ENCODE assay signal across 22 cellular contexts in genomic region chr12:62543324-62543723, GRCh38.
DNase-seq lines count a peak whose midpoint lies in the region; ATAC-seq, FAIRE-seq and TF ChIP-seq lines count a peak whose summit lies in the region.
"Had no signal": no experiment of that assay in that cellular context is flagged by ENCODE, and none has a peak within 500 bp of the region (broad histone marks: within the 10 kb centered on the region; RNA-seq: fewer than 3 reads in every experiment).

No MANE protein-coding gene starts in this region.

- no peak for TF ChIP-seq POLR2A in upper lobe of left lung (IDR thresholded peaks at IDR 0.05)

- no peak overlapping the region for H3K27ac ChIP-seq in upper lobe of left lung
- H3K27ac ChIP-seq: 22Rv1, A549, BLaER1 had no signal

- H3K27me3 ChIP-seq in upper lobe of left lung, result no peaks in the 10 kb centered on the region
- H3K27me3 ChIP-seq: BLaER1 had no signal

- TF ChIP-seq EP300 in upper lobe of left lung (IDR thresholded peaks at IDR 0.05), result no peak

- H3K27ac Mint-ChIP-seq in activated T-cell treated with anti-CD3 and anti-CD28 coated beads, Interleukin-2, amount 50 U/mL, for 24 hours, result peak overlapping the region; percentile 44
- peak overlapping the region; percentile 42; the same call in 1 of the 2 replicates for H3K27ac Mint-ChIP-seq in WTC11
- peak overlapping the region; percentile 83 for H3K27ac Mint-ChIP-seq in nephron progenitor cell
- H3K27ac Mint-ChIP-seq: CD14-positive monocyte, GM23338, HFFc6 had no signal

- H3K36me3 ChIP-seq in upper lobe of left lung, result peaks cover 7 to 77% (median 28%) of the 10 kb centered on the region in 4 donors

- no peak for ATAC-seq in activated T-cell treated with anti-CD3 and anti-CD28 coated beads, Interleukin-2, amount 50 U/mL, for 4 hours
- ATAC-seq in WTC11, result no peak
- ATAC-seq in upper lobe of left lung (ENCODE audit: low FRiP score in 2 of 2), result no peak
- no peak for ATAC-seq in GM18861 (IDR thresholded peaks at IDR 0.05; ENCODE audit: unreplicated experiment)
- ATAC-seq: A549, GM23338, HCT116, HepG2 had no signal

- DNase-seq in activated T-cell treated with anti-CD3 and anti-CD28 coated beads, Interleukin-2, amount 50 U/mL, for 24 hours, result no peak
- DNase-seq in activated T-cell treated with anti-CD3 and anti-CD28 coated beads, Interleukin-2, amount 50 U/mL, for 4 hours, result no peak
- DNase-seq in WTC11 (ENCODE audit: low spot score) (no peak), nephron progenitor cell (no peak), upper lobe of left lung (no peak), HTR-8/SVneo (ENCODE audit: insufficient read length, low spot score) (no peak)
- DNase-seq: CD4-positive, alpha-beta memory T cell; DMS79 treated with DMSO at 0.1 percent for 48 hours; GF-D8; H7; HFFc6; KBM-7 had no signal

- POLR2A ChIA-PET in WTC11 (lab: Charles Lee), result no interaction called here

- WGBS in upper lobe of left lung, 2 donors, result 96% methylated on average over 5 of the region's 5 CpGs

- H3K9me3 Mint-ChIP-seq in activated T-cell treated with anti-CD3 and anti-CD28 coated beads, Interleukin-2, amount 50 U/mL, for 24 hours, result no peaks in the 10 kb centered on the region
- no peaks in the 10 kb centered on the region for H3K9me3 Mint-ChIP-seq in activated T-cell treated with anti-CD3 and anti-CD28 coated beads, Interleukin-2, amount 50 U/mL, for 4 hours
- H3K9me3 Mint-ChIP-seq in WTC11 (no peaks in the 10 kb centered on the region), nephron progenitor cell (no peaks in the 10 kb centered on the region)
- H3K9me3 Mint-ChIP-seq: CD14-positive monocyte; CD4-positive, alpha-beta memory T cell; GM23338; HFFc6; IgD-negative memory B cell had no signal

- no peaks in the 10 kb centered on the region for H3K27me3 Mint-ChIP-seq in activated T-cell treated with anti-CD3 and anti-CD28 coated beads, Interleukin-2, amount 50 U/mL, for 24 hours
- no peaks in the 10 kb centered on the region for H3K27me3 Mint-ChIP-seq in activated T-cell treated with anti-CD3 and anti-CD28 coated beads, Interleukin-2, amount 50 U/mL, for 4 hours (ENCODE audit: low read depth)
- no peaks in the 10 kb centered on the region for H3K27me3 Mint-ChIP-seq in WTC11 (ENCODE audit: low read depth)
- H3K27me3 Mint-ChIP-seq in nephron progenitor cell (ENCODE audit: low read depth, poor library complexity), result no peaks in the 10 kb centered on the region
- H3K27me3 Mint-ChIP-seq: CD4-positive, alpha-beta memory T cell; IgD-negative memory B cell had no signal

- no peak overlapping the region for H3K4me3 ChIP-seq in upper lobe of left lung
- H3K4me3 ChIP-seq: A549, BLaER1, GM23338 had no signal

- no peaks in the 10 kb centered on the region for H3K9me3 ChIP-seq in upper lobe of left lung
- H3K9me3 ChIP-seq: A549, BLaER1 had no signal

- no peak for TF ChIP-seq CTCF in WTC11 (IDR thresholded peaks at IDR 0.05)
- TF ChIP-seq CTCF in nephron progenitor cell (IDR thresholded peaks at IDR 0.05), result no peak
- TF ChIP-seq CTCF in upper lobe of left lung (IDR thresholded peaks at IDR 0.05), result no peak

- no peak overlapping the region for H3K4me3 Mint-ChIP-seq in activated T-cell treated with anti-CD3 and anti-CD28 coated beads, Interleukin-2, amount 50 U/mL, for 24 hours
- no peak overlapping the region for H3K4me3 Mint-ChIP-seq in activated T-cell treated with anti-CD3 and anti-CD28 coated beads, Interleukin-2, amount 50 U/mL, for 4 hours
- no peak overlapping the region for H3K4me3 Mint-ChIP-seq in WTC11
- H3K4me3 Mint-ChIP-seq in nephron progenitor cell, result no peak overlapping the region
- H3K4me3 Mint-ChIP-seq: CD14-positive monocyte; CD4-positive, alpha-beta memory T cell; GM23338; HFFc6; IgD-negative memory B cell had no signal

- H3K4me1 ChIP-seq in upper lobe of left lung, result no peaks in the 10 kb centered on the region
- H3K4me1 ChIP-seq: A549, BLaER1 had no signal

- H3K36me3 Mint-ChIP-seq in activated T-cell treated with anti-CD3 and anti-CD28 coated beads, Interleukin-2, amount 50 U/mL, for 24 hours (ENCODE audit: low read depth), result peaks cover 66% of the 10 kb centered on the region
- peaks cover 31% of the 10 kb centered on the region for H3K36me3 Mint-ChIP-seq in activated T-cell treated with anti-CD3 and anti-CD28 coated beads, Interleukin-2, amount 50 U/mL, for 4 hours (ENCODE audit: insufficient read depth)
- peaks cover 11% of the 10 kb centered on the region for H3K36me3 Mint-ChIP-seq in WTC11
- peaks cover 34% of the 10 kb centered on the region for H3K36me3 Mint-ChIP-seq in nephron progenitor cell (ENCODE audit: low read depth)

- CTCF ChIA-PET in WTC11 (lab: Charles Lee), result interaction anchor here (1.1 kb wide), 1 partner anchor 38 kb away, joined by 3 read pairs; no protein-coding TSS in a partner anchor

- FAIRE-seq in HTR-8/SVneo (lab: Jason Lieb, UNC), result no peak
- FAIRE-seq: GM19239, HepG2 had no signal

- peaks cover 12% of the 10 kb centered on the region for H3K4me1 Mint-ChIP-seq in activated T-cell treated with anti-CD3 and anti-CD28 coated beads, Interleukin-2, amount 50 U/mL, for 24 hours (ENCODE audit: low read depth)
- peaks cover 2% of the 10 kb centered on the region for H3K4me1 Mint-ChIP-seq in activated T-cell treated with anti-CD3 and anti-CD28 coated beads, Interleukin-2, amount 50 U/mL, for 4 hours (ENCODE audit: low read depth)
- no peaks in the 10 kb centered on the region for H3K4me1 Mint-ChIP-seq in WTC11
- H3K4me1 Mint-ChIP-seq in nephron progenitor cell, result no peaks in the 10 kb centered on the region
- H3K4me1 Mint-ChIP-seq: CD14-positive monocyte, GM23338 had no signal

TF ChIP-seq in WTC11, 78 proteins besides CTCF, POLR2A, EP300 and RAD21 (continues in another document):
- TF ChIP-seq ZNF219 (CRISPR knock-in tag; IDR thresholded peaks at IDR 0.05; ENCODE audit: borderline replicate concordance), result no peak
- no peak for TF ChIP-seq ZNF671 (CRISPR knock-in tag; IDR thresholded peaks at IDR 0.05)
- TF ChIP-seq ZNF121 (CRISPR knock-in tag; IDR thresholded peaks at IDR 0.05), result no peak
- no peak for TF ChIP-seq ATF2 (CRISPR knock-in tag; IDR thresholded peaks at IDR 0.05; ENCODE audit: borderline replicate concordance, low read depth)
- TF ChIP-seq ZBTB21 (CRISPR knock-in tag; IDR thresholded peaks at IDR 0.05; ENCODE audit: borderline replicate concordance), result no peak
- TF ChIP-seq, protein P1, sequence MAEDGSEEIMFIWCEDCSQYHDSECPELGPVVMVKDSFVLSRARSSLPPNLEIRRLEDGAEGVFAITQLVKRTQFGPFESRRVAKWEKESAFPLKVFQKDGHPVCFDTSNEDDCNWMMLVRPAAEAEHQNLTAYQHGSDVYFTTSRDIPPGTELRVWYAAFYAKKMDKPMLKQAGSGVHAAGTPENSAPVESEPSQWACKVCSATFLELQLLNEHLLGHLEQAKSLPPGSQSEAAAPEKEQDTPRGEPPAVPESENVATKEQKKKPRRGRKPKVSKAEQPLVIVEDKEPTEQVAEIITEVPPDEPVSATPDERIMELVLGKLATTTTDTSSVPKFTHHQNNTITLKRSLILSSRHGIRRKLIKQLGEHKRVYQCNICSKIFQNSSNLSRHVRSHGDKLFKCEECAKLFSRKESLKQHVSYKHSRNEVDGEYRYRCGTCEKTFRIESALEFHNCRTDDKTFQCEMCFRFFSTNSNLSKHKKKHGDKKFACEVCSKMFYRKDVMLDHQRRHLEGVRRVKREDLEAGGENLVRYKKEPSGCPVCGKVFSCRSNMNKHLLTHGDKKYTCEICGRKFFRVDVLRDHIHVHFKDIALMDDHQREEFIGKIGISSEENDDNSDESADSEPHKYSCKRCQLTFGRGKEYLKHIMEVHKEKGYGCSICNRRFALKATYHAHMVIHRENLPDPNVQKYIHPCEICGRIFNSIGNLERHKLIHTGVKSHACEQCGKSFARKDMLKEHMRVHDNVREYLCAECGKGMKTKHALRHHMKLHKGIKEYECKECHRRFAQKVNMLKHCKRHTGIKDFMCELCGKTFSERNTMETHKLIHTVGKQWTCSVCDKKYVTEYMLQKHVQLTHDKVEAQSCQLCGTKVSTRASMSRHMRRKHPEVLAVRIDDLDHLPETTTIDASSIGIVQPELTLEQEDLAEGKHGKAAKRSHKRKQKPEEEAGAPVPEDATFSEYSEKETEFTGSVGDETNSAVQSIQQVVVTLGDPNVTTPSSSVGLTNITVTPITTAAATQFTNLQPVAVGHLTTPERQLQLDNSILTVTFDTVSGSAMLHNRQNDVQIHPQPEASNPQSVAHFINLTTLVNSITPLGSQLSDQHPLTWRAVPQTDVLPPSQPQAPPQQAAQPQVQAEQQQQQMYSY (CRISPR knock-in tag; IDR thresholded peaks at IDR 0.05), result no peak
- TF ChIP-seq ZNF317 (CRISPR knock-in tag; IDR thresholded peaks at IDR 0.05; ENCODE audit: borderline replicate concordance, low read depth), result no peak
- no peak for TF ChIP-seq ESRRA (CRISPR knock-in tag; IDR thresholded peaks at IDR 0.05; ENCODE audit: borderline replicate concordance)
- no peak for TF ChIP-seq SMAD4 (CRISPR knock-in tag; IDR thresholded peaks at IDR 0.05)
